ENCODE assay signal across 8 cellular contexts in genomic region chr2:42102606-42103450, GRCh38.
DNase-seq lines count a peak whose midpoint lies in the region; ATAC-seq and TF ChIP-seq lines count a peak whose summit lies in the region.

No MANE protein-coding gene starts in this region.

- H3K9me3 ChIP-seq in iPS-20b (ENCODE audit: insufficient read depth, low read depth, low read length): peaks cover 6% of the 10 kb centered on the region

- TF ChIP-seq CTCF in foreskin fibroblast (IDR thresholded peaks at IDR 0.05; ENCODE audit: low read depth, low read length): no peak

- no peaks in the 10 kb centered on the region for H3K27me3 Mint-ChIP-seq in activated naive CD8-positive, alpha-beta T cell

- H3K4me1 ChIP-seq in iPS-20b (ENCODE audit: insufficient read depth, low read length): peaks cover 28% of the 10 kb centered on the region; the same call in 1 of the 2 replicates

- peaks cover 38% of the 10 kb centered on the region for H3K27me3 ChIP-seq in iPS-20b (ENCODE audit: insufficient read depth, low read length)

- peak overlapping the region; percentile 85; the same call in 1 of the 2 replicates for H3K9ac ChIP-seq in iPS-20b (ENCODE audit: low read depth, low read length)

- H3K4me3 ChIP-seq in iPS-20b (ENCODE audit: low read length) (peak overlapping the region; percentile 70), foreskin fibroblast (ENCODE audit: low read depth in 1 of 2, low read length in 2 of 2) (no peak overlapping the region)

- H3K4me3 Mint-ChIP-seq in activated naive CD8-positive, alpha-beta T cell: peak overlapping the region; percentile 83

- H3K36me3 ChIP-seq in iPS-20b (ENCODE audit: insufficient read depth, low read depth, low read length): no peaks in the 10 kb centered on the region

- ATAC-seq in GM18868 (IDR thresholded peaks at IDR 0.05; ENCODE audit: unreplicated experiment): peak; percentile 2
- peak; percentile 4 for ATAC-seq in HG03280 (IDR thresholded peaks at IDR 0.05; ENCODE audit: unreplicated experiment)

- peaks cover 38% of the 10 kb centered on the region for H3K4me1 Mint-ChIP-seq in activated naive CD8-positive, alpha-beta T cell (ENCODE audit: low read depth)

- DNase-seq in stimulated activated CD4-positive, alpha-beta T cell treated with anti-CD3 and anti-CD28 coated beads, Interleukin-4, amount 100 ng/mL, for 1 hour: peak; percentile 27
- no peak for DNase-seq in Ammon's horn (ENCODE audit: low spot score)
- no peak for DNase-seq in foreskin fibroblast
- DNase-seq in NCI-H1436 (lab: John Stamatoyannopoulos, UW): no peak

- H3K9me3 Mint-ChIP-seq in activated naive CD8-positive, alpha-beta T cell (ENCODE audit: low read depth): peaks cover 4% of the 10 kb centered on the region

- H3K27ac ChIP-seq in iPS-20b (ENCODE audit: low read length): no peak overlapping the region

- H3K36me3 Mint-ChIP-seq in activated naive CD8-positive, alpha-beta T cell: no peaks in the 10 kb centered on the region

- peak overlapping the region; percentile 96 for H3K27ac Mint-ChIP-seq in activated naive CD8-positive, alpha-beta T cell
